In genomic region chr20:62752181-62752670, GRCh38 we compare ENCODE assay signal across 19 cellular contexts. TPM values are rescaled to one million over a fixed set of nuclear protein-coding genes. Genes with fewer than 3 reads are reported as not detected.
DNase-seq lines count a peak whose midpoint lies in the region; ATAC-seq and TF ChIP-seq lines count a peak whose summit lies in the region.
"Had no signal": no experiment of that assay in that cellular context is flagged by ENCODE, and none has a peak within 500 bp of the region (broad histone marks: within the 10 kb centered on the region; RNA-seq: fewer than 3 reads in every experiment).

No MANE protein-coding gene starts in this region.

- H3K27ac ChIP-seq in BLaER1 (no peak overlapping the region), gastroesophageal sphincter (peak overlapping the region in 3 of 4 donors; percentile 45 to 74 (median 73)), muscle layer of colon (ENCODE audit: low read depth, low read length) (peak overlapping the region; percentile 43)
- H3K27ac ChIP-seq: dorsolateral prefrontal cortex, testis had no signal

- 0 to 28% methylated on average over 7 to 13 of the region's 22 CpGs for WGBS in gastroesophageal sphincter (ENCODE audit: low coverage in 1 of 2), 2 donors

- H3K9ac ChIP-seq in BLaER1 (no peak overlapping the region), NT2/D1 (ENCODE audit: insufficient read length, low read depth) (peak overlapping the region; percentile 36), muscle layer of colon (ENCODE audit: low read length) (no peak overlapping the region)

- TF ChIP-seq POLR2A in gastroesophageal sphincter (IDR thresholded peaks at IDR 0.05), result no peak

- no peak for DNase-seq in NT2/D1 (ENCODE audit: low read depth, low spot score)
- no peak for DNase-seq in NCI-H187 treated with DMSO at 0.1 percent for 48 hours (lab: John Stamatoyannopoulos, UW)
- no peak for DNase-seq in activated naive CD4-positive, alpha-beta T cell treated with anti-CD3 and anti-CD28 coated beads, Interleukin-2, amount 50 U/mL, for 16 hours
- DNase-seq in OCI-M1 (lab: John Stamatoyannopoulos, UW), result no peak
- DNase-seq in NCI-H1048 (lab: John Stamatoyannopoulos, UW), result no peak
- DNase-seq: CD4-positive, CD25-positive, alpha-beta regulatory T cell; DMS79; foreskin melanocyte; midbrain; NCI-H1436; NCI-H2171; NCI-H526; testis had no signal

- no peak overlapping the region for H3K4me3 ChIP-seq in BLaER1
- H3K4me3 ChIP-seq in NT2/D1 (ENCODE audit: insufficient read length, low read depth), result no peak overlapping the region
- peak overlapping the region in 1 of 2 donors; percentile 12 for H3K4me3 ChIP-seq in gastroesophageal sphincter
- H3K4me3 ChIP-seq in muscle layer of colon (ENCODE audit: low read depth in 1 of 2, low read length in 2 of 2), result no peak overlapping the region
- H3K4me3 ChIP-seq: dorsolateral prefrontal cortex, testis had no signal

- H3K4me2 ChIP-seq in BLaER1, result peak overlapping the region; percentile 36

- H3K9me3 ChIP-seq in BLaER1, result no peaks in the 10 kb centered on the region; the same call in 1 of the 2 replicates
- H3K9me3 ChIP-seq in NT2/D1 (ENCODE audit: insufficient read depth, low read length), result no peaks in the 10 kb centered on the region
- peaks cover 0 to under 1% (median 0%) of the 10 kb centered on the region in 3 donors for H3K9me3 ChIP-seq in gastroesophageal sphincter
- H3K9me3 ChIP-seq in muscle layer of colon (ENCODE audit: low read length), result no peaks in the 10 kb centered on the region
- H3K9me3 ChIP-seq: testis had no signal

- H4K20me1 ChIP-seq in BLaER1, result no peaks in the 10 kb centered on the region

- TF ChIP-seq EP300 in gastroesophageal sphincter (IDR thresholded peaks at IDR 0.05), result no peak

- no peak for TF ChIP-seq CTCF in gastroesophageal sphincter (IDR thresholded peaks at IDR 0.05)

- H3K36me3 ChIP-seq in BLaER1 (peaks cover 10% of the 10 kb centered on the region; the same call in 1 of the 2 replicates), NT2/D1 (ENCODE audit: insufficient read depth, insufficient read length, low read length) (no peaks in the 10 kb centered on the region), gastroesophageal sphincter (no peaks in the 10 kb centered on the region), muscle layer of colon (ENCODE audit: insufficient read depth, low read length) (no peaks in the 10 kb centered on the region)

- H3K27me3 ChIP-seq in BLaER1, result no peaks in the 10 kb centered on the region
- no peaks in the 10 kb centered on the region for H3K27me3 ChIP-seq in NT2/D1 (ENCODE audit: insufficient read depth, insufficient read length)
- no peaks in the 10 kb centered on the region for H3K27me3 ChIP-seq in gastroesophageal sphincter
- H3K27me3 ChIP-seq in muscle layer of colon (ENCODE audit: control insufficient read depth in 1 of 2, insufficient read depth in 2 of 2, low read length in 2 of 2), result no peaks in the 10 kb centered on the region
- H3K27me3 ChIP-seq: testis had no signal

- H3K4me1 ChIP-seq in BLaER1, result peaks cover 19% of the 10 kb centered on the region
- H3K4me1 ChIP-seq in NT2/D1 (ENCODE audit: insufficient read depth, insufficient read length), result peaks cover 14% of the 10 kb centered on the region
- peaks cover 0 to 18% (median 10%) of the 10 kb centered on the region in 3 donors for H3K4me1 ChIP-seq in gastroesophageal sphincter
- peaks cover 17% of the 10 kb centered on the region for H3K4me1 ChIP-seq in muscle layer of colon (ENCODE audit: insufficient read depth, low read length)

- peak; percentile 47 for ATAC-seq in gastroesophageal sphincter

RNA-seq across cellular contexts. Expression of gene NTSR1, which starts 43.6 kb away (rescaled TPM):
- under 1 TPM; 0.13 to 0.85 (median 0.19) TPM for total RNA-seq in gastroesophageal sphincter
- total RNA-seq: activated T-helper 2 cell treated with anti-CD3 and anti-CD28 coated beads, Interferon-gamma antibody, Interleukin-2, Interleukin-4, amounts not matched to agents 10 μg/mL and 5 μg/mL and 100 μg/mL, durations not matched to agents 14 hours and 24 hours and 36 hours; neural crest cell had no signal

RNA-seq across cellular contexts. Expression of gene MRGBP, which starts 44.0 kb away (rescaled TPM):
- 10 to 100 TPM in 3 of 4 donors, 1 to 10 TPM in 1; 9.3 to 15.6 (median 14.5) TPM for total RNA-seq in gastroesophageal sphincter

RNA-seq across cellular contexts. Expression of gene OGFR, which starts 52.4 kb away (rescaled TPM):
- total RNA-seq in gastroesophageal sphincter, result 10 to 100 TPM; 55.1 to 61.0 (median 58.9) TPM
